8 cellular contexts compared by ENCODE assay signal in the genomic region with DNA sequence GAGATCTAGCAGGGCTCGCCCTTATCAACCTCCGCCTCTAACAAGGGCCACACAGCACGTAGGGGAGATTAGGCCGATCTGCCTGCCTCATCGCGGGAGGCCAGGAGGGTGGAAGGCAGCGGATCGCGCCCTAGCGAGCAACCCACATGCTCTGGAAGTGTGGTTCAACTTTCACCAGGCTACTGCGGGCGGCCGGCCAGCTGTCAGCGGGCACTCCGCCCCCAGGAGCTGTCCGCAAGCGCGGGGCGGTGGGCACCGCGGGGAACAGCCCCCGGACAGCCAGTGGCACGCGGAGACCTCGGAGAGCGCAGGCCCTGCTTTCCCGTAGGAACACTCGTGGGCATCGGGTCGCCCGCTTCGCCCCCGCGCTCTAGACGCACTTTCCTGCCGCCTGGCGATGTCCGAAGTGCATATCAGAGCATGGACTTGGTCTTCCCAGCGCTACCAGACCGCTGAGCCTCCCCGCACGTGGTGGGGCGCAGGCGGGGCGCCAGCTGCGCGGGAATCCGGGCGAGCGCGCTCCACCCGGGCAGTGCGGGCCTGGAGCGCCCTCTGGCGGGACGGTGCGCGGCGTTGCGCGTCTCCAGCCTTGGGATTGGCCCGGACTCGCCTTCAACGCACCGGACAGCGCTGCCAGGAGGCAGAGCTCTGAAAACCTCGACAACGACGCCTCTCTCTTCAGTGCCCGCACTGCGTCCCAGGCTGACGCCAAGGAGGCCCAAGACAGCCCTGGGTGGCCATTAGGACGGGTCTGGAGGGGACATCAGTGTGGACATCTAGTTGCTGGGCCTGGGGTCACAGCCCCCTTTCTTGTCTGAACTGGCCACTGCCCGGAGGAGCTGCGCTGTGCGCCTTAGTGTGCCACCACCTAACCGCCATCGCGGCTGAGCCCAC. TPM values are rescaled to one million over a fixed set of nuclear protein-coding genes. Genes with fewer than 3 reads are reported as not detected.
A peak's percentile ranks its signal among the peaks of the same experiment; 100 is the strongest.
DNase-seq lines count a peak whose midpoint lies in the region; ATAC-seq and TF ChIP-seq lines count a peak whose summit lies in the region.

No MANE protein-coding gene starts in this region.

- no peaks in the 10 kb centered on the region for H3K9me3 Mint-ChIP-seq in activated CD4-positive, alpha-beta T cell treated with anti-CD3 and anti-CD28 coated beads, Interleukin-2, amount 10 ng/mL, durations not matched to agents 7 days and 5 days

- H3K4me3 ChIP-seq in HFF-Myc (replicated peaks; ENCODE audit: low read depth, low read length) = 0 out of 2 replicates have a peak overlapping the region, but pooled peaks have one; percentile 12

- peaks cover 2% of the 10 kb centered on the region for H3K36me3 Mint-ChIP-seq in activated CD4-positive, alpha-beta T cell treated with anti-CD3 and anti-CD28 coated beads, Interleukin-2, amount 10 ng/mL, durations not matched to agents 7 days and 5 days (ENCODE audit: low read depth)

- peak; percentile 48 for DNase-seq in HFF-Myc (ENCODE audit: extremely low read depth, low read depth)
- peak; percentile 70 for DNase-seq in NCI-H345 treated with DMSO at 0.1 percent for 48 hours (lab: John Stamatoyannopoulos, UW; ENCODE audit: unreplicated experiment)
- peak; percentile 78 for DNase-seq in activated CD4-positive, alpha-beta T cell treated with anti-CD3 and anti-CD28 coated beads, Interleukin-2, amount 10 ng/mL, durations not matched to agents 7 days and 5 days
- peak; percentile 60 for DNase-seq in dedifferentiated amniotic fluid mesenchymal stem cell (ENCODE audit: extremely low spot score)
- DNase-seq in left kidney (ENCODE audit: low read depth, low spot score) = peak; percentile 94
- DNase-seq in stimulated activated CD4-positive, alpha-beta T cell treated with anti-CD3 and anti-CD28 coated beads, Interleukin-15, amount 100 ng/mL, for 48 hours (ENCODE audit: low read depth in 2 of 2) = peak; percentile 72 to 77

- TF ChIP-seq CTCF in C4-2B (conservative IDR thresholded peaks at IDR 0.05) (peak; percentile 99), HFF-Myc (IDR thresholded peaks at IDR 0.05; ENCODE audit: low read depth, low read length, missing control alignments) (peak; percentile 89)

- H3K4me1 Mint-ChIP-seq in activated CD4-positive, alpha-beta T cell treated with anti-CD3 and anti-CD28 coated beads, Interleukin-2, amount 10 ng/mL, durations not matched to agents 7 days and 5 days = peaks cover 40% of the 10 kb centered on the region

- peak overlapping the region; percentile 49 for H3K4me3 Mint-ChIP-seq in activated CD4-positive, alpha-beta T cell treated with anti-CD3 and anti-CD28 coated beads, Interleukin-2, amount 10 ng/mL, durations not matched to agents 7 days and 5 days

- H3K27ac Mint-ChIP-seq in activated CD4-positive, alpha-beta T cell treated with anti-CD3 and anti-CD28 coated beads, Interleukin-2, amount 10 ng/mL, durations not matched to agents 7 days and 5 days = peak overlapping the region; percentile 19

- peaks cover 22% of the 10 kb centered on the region for H3K27me3 Mint-ChIP-seq in activated CD4-positive, alpha-beta T cell treated with anti-CD3 and anti-CD28 coated beads, Interleukin-2, amount 10 ng/mL, durations not matched to agents 7 days and 5 days

- CTCF ChIA-PET in activated CD4-positive, alpha-beta T cell treated with anti-CD3 and anti-CD28 coated beads, Interleukin-2, amount 10 ng/mL, durations not matched to agents 7 days and 5 days (lab: Charles Lee) = interaction anchor here (0.5 to 1.9 kb wide), 9 partner anchors 9 to 844 kb away, joined by 3 to 13 read pairs (median 4); no protein-coding TSS in a partner anchor

- POLR2A ChIA-PET in activated CD4-positive, alpha-beta T cell treated with anti-CD3 and anti-CD28 coated beads, Interleukin-2, amount 10 ng/mL, durations not matched to agents 7 days and 5 days (lab: Charles Lee) = no interaction called here

- ATAC-seq in GM18867 (IDR thresholded peaks at IDR 0.05; ENCODE audit: unreplicated experiment) = no peak

- H3K27ac ChIP-seq in C4-2B = peak overlapping the region; percentile 17

RNA-seq across cellular contexts. Expression of gene ZNHIT3, which starts 3.6 kb away (rescaled TPM):
- 10 to 100 TPM; 35.2 to 36.0 TPM for total RNA-seq in activated CD4-positive, alpha-beta T cell treated with anti-CD3 and anti-CD28 coated beads, Interleukin-2, amount 10 ng/mL, durations not matched to agents 7 days and 5 days

RNA-seq across cellular contexts. Expression of gene MYO19, which starts 51.8 kb away (rescaled TPM):
- total RNA-seq in activated CD4-positive, alpha-beta T cell treated with anti-CD3 and anti-CD28 coated beads, Interleukin-2, amount 10 ng/mL, durations not matched to agents 7 days and 5 days = 100 to 1,000 TPM; 125 to 127 TPM

RNA-seq across cellular contexts. Expression of gene PIGW, which starts 51.9 kb away (rescaled TPM):
- total RNA-seq in activated CD4-positive, alpha-beta T cell treated with anti-CD3 and anti-CD28 coated beads, Interleukin-2, amount 10 ng/mL, durations not matched to agents 7 days and 5 days = 10 to 100 TPM; 12.8 to 15.2 TPM
